In genomic region chr9:88535932-88536324, GRCh38 we compare ENCODE assay signal across 8 cellular contexts.
DNase-seq lines count a peak whose midpoint lies in the region; ATAC-seq lines count a peak whose summit lies in the region.

No MANE protein-coding gene starts in this region.

- DNase-seq in GM03348 (ENCODE audit: low spot score) (peak; percentile 61), adipocyte (ENCODE audit: low read depth) (no peak), skeletal muscle cell (ENCODE audit: low read depth) (no peak), amniotic stem cell (lab: John Stamatoyannopoulos, UW) (no peak)
- DNase-seq in stimulated activated CD4-positive, alpha-beta T cell treated with anti-CD3 and anti-CD28 coated beads, Interleukin-1b, Interleukin-23, amount 100 ng/mL, for 48 hours = no peak
- no peak for DNase-seq in activated CD8-positive, alpha-beta memory T cell treated with anti-CD3 and anti-CD28 coated beads, Interleukin-2, amount 50 U/mL, for 48 hours

- H3K36me3 ChIP-seq in adipocyte (ENCODE audit: control insufficient read depth, insufficient read depth, low read length, severe bottlenecking) (no peaks in the 10 kb centered on the region), iPS-15b (ENCODE audit: control insufficient read depth, insufficient read depth, low read length) (no peaks in the 10 kb centered on the region)

- H3K27me3 ChIP-seq in adipocyte (replicated peaks; ENCODE audit: control insufficient read depth, insufficient read depth, low read length) (no peaks in the 10 kb centered on the region), iPS-15b (ENCODE audit: control insufficient read depth, insufficient read depth, low read length) (peaks cover 38% of the 10 kb centered on the region)

- H3K4me3 ChIP-seq in adipocyte (ENCODE audit: low read length) (peak overlapping the region; percentile 72), iPS-15b (ENCODE audit: low read depth, low read length) (peak overlapping the region; percentile 72), skeletal muscle cell (ENCODE audit: low read depth, low read length) (peak overlapping the region; percentile 65)

- H3K4me1 ChIP-seq in adipocyte (ENCODE audit: control insufficient read depth, insufficient read depth, low read length) (peaks cover 13% of the 10 kb centered on the region), iPS-15b (ENCODE audit: control insufficient read depth, insufficient read depth, low read length) (peaks cover 8% of the 10 kb centered on the region)

- H3K9me3 ChIP-seq in adipocyte (ENCODE audit: control insufficient read depth, low read length) (no peaks in the 10 kb centered on the region), iPS-15b (ENCODE audit: control insufficient read depth, insufficient read depth, low read length) (no peaks in the 10 kb centered on the region)

- no peak for ATAC-seq in GM19467 (IDR thresholded peaks at IDR 0.05; ENCODE audit: unreplicated experiment)

- H3K9ac ChIP-seq in adipocyte (ENCODE audit: low read length) (no peak overlapping the region), iPS-15b (ENCODE audit: low read depth, low read length) (no peak overlapping the region)
